11 cellular contexts compared by ENCODE assay signal in genomic region chr11:125344846-125345705, GRCh38.
A peak's percentile ranks its signal among the peaks of the same experiment; 100 is the strongest.
DNase-seq lines count a peak whose midpoint lies in the region; ATAC-seq and TF ChIP-seq lines count a peak whose summit lies in the region.
"Had no signal": no experiment of that assay in that cellular context is flagged by ENCODE, and none has a peak within 500 bp of the region (broad histone marks: within the 10 kb centered on the region; RNA-seq: fewer than 3 reads in every experiment).

No MANE protein-coding gene starts in this region.

- no peak for TF ChIP-seq POLR2A in heart left ventricle (IDR thresholded peaks at IDR 0.05)
- TF ChIP-seq POLR2A in uterus (IDR thresholded peaks at IDR 0.05): no peak
- TF ChIP-seq POLR2A in erythroblast (IDR thresholded peaks at IDR 0.05; ENCODE audit: low read length): no peak

- H3K4me1 ChIP-seq in heart left ventricle: peaks cover 0 to 39% (median 13%) of the 10 kb centered on the region in 12 donors
- H3K4me1 ChIP-seq in mesenchymal stem cell (ENCODE audit: control insufficient read depth, insufficient read depth, low read depth, low read length): peaks cover 59% of the 10 kb centered on the region
- H3K4me1 ChIP-seq in psoas muscle: peaks cover 41% of the 10 kb centered on the region
- peaks cover 7 to 12% of the 10 kb centered on the region in 2 donors for H3K4me1 ChIP-seq in uterus

- TF ChIP-seq CTCF in heart left ventricle (IDR thresholded peaks at IDR 0.05) (no peak), psoas muscle (IDR thresholded peaks at IDR 0.05) (no peak), uterus (IDR thresholded peaks at IDR 0.05) (no peak)

- peaks cover 32% of the 10 kb centered on the region for H3K79me1 ChIP-seq in mesenchymal stem cell (replicated peaks; ENCODE audit: low read length, poor library complexity, severe bottlenecking)

- H3K9ac ChIP-seq in mesenchymal stem cell (ENCODE audit: low read length): no peak overlapping the region

- no peak overlapping the region for H3K23ac ChIP-seq in mesenchymal stem cell (ENCODE audit: low read length in 2 of 2)

- intact Hi-C loops in heart left ventricle (cut with DNase I) (loop anchor here (2.0 to 10.0 kb wide), 15 partner anchors 60 to 390 kb away; partner anchors contain the start of genes CCDC15 (in 2 of the 10) and PKNOX2 (in 2 of the 10)), Right ventricle myocardium inferior (cut with DNase I) (loop anchor here (5.0 kb wide), 3 partner anchors 47 to 253 kb away; no protein-coding TSS in a partner anchor), psoas muscle (cut with DNase I) (loop anchor here (2.0 to 5.0 kb wide), 6 partner anchors 57 to 383 kb away; partner anchors contain the start of gene PKNOX2 (in 1 of the 2)), uterus (cut with DNase I; ENCODE audit: low total_unique reads) (loop anchor here (5.0 kb wide), 1 partner anchor 178 kb away; no protein-coding TSS in a partner anchor)

- peak overlapping the region in 1 of 2 experiments; percentile 17 for H2BK12ac ChIP-seq in mesenchymal stem cell (ENCODE audit: low read length in 2 of 2)

- no peak overlapping the region for H3K4ac ChIP-seq in mesenchymal stem cell (ENCODE audit: low read depth in 1 of 2, low read length in 2 of 2)

- no peak overlapping the region for H3K14ac ChIP-seq in mesenchymal stem cell (ENCODE audit: low read length in 2 of 2)

- H2BK120ac ChIP-seq in mesenchymal stem cell (ENCODE audit: low read depth, low read length): no peak overlapping the region

- H3K9me3 ChIP-seq in heart left ventricle (no peaks in the 10 kb centered on the region), mesenchymal stem cell (ENCODE audit: control insufficient read depth, low read length) (no peaks in the 10 kb centered on the region), psoas muscle (no peaks in the 10 kb centered on the region), uterus (no peaks in the 10 kb centered on the region)
- H3K9me3 ChIP-seq: Peyer's patch had no signal

- H3K4me3 ChIP-seq in heart left ventricle: no peak overlapping the region
- no peak overlapping the region for H3K4me3 ChIP-seq in mesenchymal stem cell (ENCODE audit: insufficient read depth in 1 of 2, low read depth in 1 of 2, low read length in 2 of 2)
- H3K4me3 ChIP-seq in psoas muscle: peak overlapping the region; percentile 2
- no peak overlapping the region for H3K4me3 ChIP-seq in uterus
- H3K4me3 ChIP-seq: Peyer's patch, SK-N-MC had no signal

- peak in 1 of 5 donors; percentile 29 for DNase-seq in heart left ventricle
- no peak for DNase-seq in Right ventricle myocardium inferior (ENCODE audit: missing footprints)
- DNase-seq in mesenchymal stem cell: no peak
- no peak for DNase-seq in psoas muscle
- peak; percentile 29 to 36 for DNase-seq in uterus
- DNase-seq in erythroblast (lab: John Stamatoyannopoulos, UW): no peak
- no peak for DNase-seq in RKO (ENCODE audit: low spot score)
- no peak for DNase-seq in OCI-M1 (lab: John Stamatoyannopoulos, UW)
- DNase-seq: activated B cell treated with CpG ODN at 0.5 μM for 24 hours had no signal

- H3K36me3 ChIP-seq in heart left ventricle (no peaks in the 10 kb centered on the region), mesenchymal stem cell (ENCODE audit: control insufficient read depth in 1 of 2, insufficient read depth in 2 of 2, low read depth in 1 of 2, low read length in 2 of 2) (peaks cover 0 to 15% of the 10 kb centered on the region in 2 experiments), psoas muscle (ENCODE audit: insufficient read depth in 1 of 2, low read depth in 1 of 2) (no peaks in the 10 kb centered on the region), uterus (no peaks in the 10 kb centered on the region)
- H3K36me3 ChIP-seq: Peyer's patch had no signal

- H3K27me3 ChIP-seq in heart left ventricle: no peaks in the 10 kb centered on the region
- peaks cover 0 to 43% of the 10 kb centered on the region in 2 experiments for H3K27me3 ChIP-seq in mesenchymal stem cell (ENCODE audit: control insufficient read depth in 1 of 2, insufficient read depth in 1 of 2, low read length in 2 of 2)
- no peaks in the 10 kb centered on the region for H3K27me3 ChIP-seq in psoas muscle (ENCODE audit: insufficient read depth in 3 of 3, low read length in 2 of 3)
- no peaks in the 10 kb centered on the region for H3K27me3 ChIP-seq in uterus
- H3K27me3 ChIP-seq: Peyer's patch had no signal

- H2BK15ac ChIP-seq in mesenchymal stem cell (ENCODE audit: low read depth, poor library complexity, severe bottlenecking): no peak overlapping the region

- no peak overlapping the region for H3K18ac ChIP-seq in mesenchymal stem cell (ENCODE audit: low read depth in 1 of 2, low read length in 2 of 2)

- H2BK5ac ChIP-seq in mesenchymal stem cell (ENCODE audit: low read depth, low read length, poor library complexity, severe bottlenecking): peak overlapping the region; percentile 33

- H3K27ac ChIP-seq in heart left ventricle: peak overlapping the region in 8 of 12 donors; percentile 2 to 74 (median 58)
- peak overlapping the region; percentile 68 for H3K27ac ChIP-seq in mesenchymal stem cell (ENCODE audit: low read length, poor library complexity, severe bottlenecking)
- peak overlapping the region; percentile 67 for H3K27ac ChIP-seq in psoas muscle
- peak overlapping the region; percentile 23 to 64 for H3K27ac ChIP-seq in uterus
- H3K27ac ChIP-seq: SK-N-MC had no signal

- H3K4me2 ChIP-seq in mesenchymal stem cell (ENCODE audit: low read length, poor library complexity, severe bottlenecking): no peak overlapping the region

- H2AFZ ChIP-seq in mesenchymal stem cell (ENCODE audit: low read depth, low read length): no peak overlapping the region

- no peak overlapping the region for H4K91ac ChIP-seq in mesenchymal stem cell (ENCODE audit: low read length)

- H2AK5ac ChIP-seq in mesenchymal stem cell (ENCODE audit: low read length, severe bottlenecking): peak overlapping the region; percentile 81

- no peak overlapping the region for H4K8ac ChIP-seq in mesenchymal stem cell (ENCODE audit: low read length)

- ATAC-seq in heart left ventricle (peak in 2 of 4 donors; percentile 4 to 11), Right ventricle myocardium inferior (no peak), psoas muscle (peak in 3 of 4 donors; percentile 15 to 40 (median 22))

- 70 to 78% (median 72%) methylated on average over 12 of the region's 12 CpGs for WGBS in heart left ventricle, 4 donors
- 80% methylated on average over 11 of the region's 12 CpGs for WGBS in mesenchymal stem cell
- WGBS in psoas muscle, 3 donors: 39 to 51% (median 43%) methylated on average over 12 of the region's 12 CpGs

Comparison
In these comparisons a context has a peak if more than half of its experiments do, and no peak if none do; other contexts are left out.
1. DNase-seq: peak in uterus (2 of 2); none in Right ventricle myocardium inferior (single experiment), mesenchymal stem cell (single experiment), psoas muscle (0 of 2), erythroblast (0 of 2), RKO (single experiment) and OCI-M1 (single experiment).
2. Peak in every context shown above with its lines, with median percentiles within 50 percentile points of each other: H3K27ac ChIP-seq.